Comparison of ENCODE assay signal across 20 cellular contexts in the genomic region with DNA sequence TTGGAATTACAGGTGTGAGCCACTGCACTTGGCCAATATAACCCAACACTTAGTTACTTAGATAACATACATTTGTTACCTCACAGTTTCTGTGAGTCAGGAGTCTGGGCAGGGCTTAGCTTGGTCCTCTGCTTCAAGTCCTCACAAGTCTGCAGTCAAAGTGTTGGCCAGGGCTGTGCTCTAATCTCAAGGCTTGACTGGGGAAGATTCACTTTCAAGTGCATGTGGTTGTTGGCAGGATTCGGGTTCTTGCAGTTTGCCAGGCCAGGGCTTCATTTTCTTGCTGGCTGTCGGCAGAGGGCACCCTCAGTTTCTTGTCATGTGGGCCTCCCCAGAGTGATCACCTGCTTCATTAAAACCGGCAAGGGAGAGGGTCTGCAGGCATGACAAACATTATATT.
"Had no signal": no experiment of that assay in that cellular context is flagged by ENCODE, and none has a peak within 500 bp of the region (broad histone marks: within the 10 kb centered on the region; RNA-seq: fewer than 3 reads in every experiment).

No MANE protein-coding gene starts in this region.

- H3K4me3 ChIP-seq: adrenal gland, esophagus squamous epithelium, testis, upper lobe of left lung had no signal

- H3K27ac Mint-ChIP-seq: activated CD4-positive, alpha-beta memory T cell treated with anti-CD3 and anti-CD28 coated beads for 36 hours; activated CD4-positive, alpha-beta T cell treated with anti-CD3 and anti-CD28 coated beads for 36 hours; stimulated activated naive CD8-positive, alpha-beta T cell treated with anti-CD3 and anti-CD28 coated beads, Interleukin-15, amount 100 ng/mL, for 72 hours; T-helper 1 cell treated with Interleukin-12 subunit alpha and Interleukin-12 subunit beta and Interleukin-4 antibody, amounts not matched to agents 30 μg/mL and 1 μg/mL, for 36 hours had no signal

- H3K27ac ChIP-seq: adrenal gland, esophagus squamous epithelium, testis, upper lobe of left lung, WERI-Rb-1 had no signal

- H3K4me3 Mint-ChIP-seq: activated CD4-positive, alpha-beta memory T cell treated with anti-CD3 and anti-CD28 coated beads for 36 hours; activated CD4-positive, alpha-beta T cell treated with anti-CD3 and anti-CD28 coated beads for 36 hours; activated naive CD4-positive, alpha-beta T cell treated with anti-CD3 and anti-CD28 coated beads, Interleukin-2, amount 50 U/mL, for 24 hours; neural crest cell; stimulated activated naive CD8-positive, alpha-beta T cell treated with anti-CD3 and anti-CD28 coated beads, Interleukin-15, amount 100 ng/mL, for 72 hours; T-helper 1 cell treated with Interleukin-12 subunit alpha and Interleukin-12 subunit beta and Interleukin-4 antibody, amounts not matched to agents 30 μg/mL and 1 μg/mL, for 36 hours had no signal

- FAIRE-seq: colon had no signal

- DNase-seq: activated CD4-positive, alpha-beta memory T cell treated with anti-CD3 and anti-CD28 coated beads for 36 hours; activated CD4-positive, alpha-beta T cell treated with anti-CD3 and anti-CD28 coated beads for 36 hours; activated effector memory CD4-positive, alpha-beta T cell treated with anti-CD3 and anti-CD28 coated beads, Interleukin-2, amount 50 U/mL, for 16 hours; activated T-cell treated with anti-CD3 and anti-CD28 coated beads, Interleukin-2, amount 50 U/mL, for 48 hours; adrenal gland; caudate nucleus; esophagus squamous epithelium; foreskin fibroblast; glutamatergic neuron; hypothalamus; midbrain; stimulated activated naive CD8-positive, alpha-beta T cell treated with anti-CD3 and anti-CD28 coated beads, Interleukin-15, amount 100 ng/mL, for 72 hours; testis; upper lobe of left lung; WERI-Rb-1 had no signal

- H3K36me3 Mint-ChIP-seq: activated CD4-positive, alpha-beta memory T cell treated with anti-CD3 and anti-CD28 coated beads for 36 hours; activated naive CD4-positive, alpha-beta T cell treated with anti-CD3 and anti-CD28 coated beads, Interleukin-2, amount 50 U/mL, for 24 hours had no signal

- H3K4me1 ChIP-seq: adrenal gland, upper lobe of left lung had no signal

- H3K9me3 Mint-ChIP-seq: activated CD4-positive, alpha-beta memory T cell treated with anti-CD3 and anti-CD28 coated beads for 36 hours; activated naive CD4-positive, alpha-beta T cell treated with anti-CD3 and anti-CD28 coated beads, Interleukin-2, amount 50 U/mL, for 24 hours; neural crest cell; stimulated activated naive CD8-positive, alpha-beta T cell treated with anti-CD3 and anti-CD28 coated beads, Interleukin-15, amount 100 ng/mL, for 72 hours; T-helper 1 cell treated with Interleukin-12 subunit alpha and Interleukin-12 subunit beta and Interleukin-4 antibody, amounts not matched to agents 30 μg/mL and 1 μg/mL, for 36 hours had no signal

- H3K27me3 ChIP-seq: adrenal gland, testis, upper lobe of left lung had no signal

- H3K4me1 Mint-ChIP-seq: activated CD4-positive, alpha-beta T cell treated with anti-CD3 and anti-CD28 coated beads for 36 hours; activated naive CD4-positive, alpha-beta T cell treated with anti-CD3 and anti-CD28 coated beads, Interleukin-2, amount 50 U/mL, for 24 hours; stimulated activated naive CD8-positive, alpha-beta T cell treated with anti-CD3 and anti-CD28 coated beads, Interleukin-15, amount 100 ng/mL, for 72 hours had no signal

- H3K36me3 ChIP-seq: adrenal gland, esophagus squamous epithelium, upper lobe of left lung, WERI-Rb-1 had no signal

- ATAC-seq: activated CD4-positive, alpha-beta T cell treated with anti-CD3 and anti-CD28 coated beads for 36 hours; sciatic nerve; stimulated activated naive CD8-positive, alpha-beta T cell treated with anti-CD3 and anti-CD28 coated beads, Interleukin-15, amount 100 ng/mL, for 72 hours had no signal

- H3K9me3 ChIP-seq: adrenal gland, testis, upper lobe of left lung had no signal
